8 cellular contexts compared by ENCODE assay signal in the genomic region with DNA sequence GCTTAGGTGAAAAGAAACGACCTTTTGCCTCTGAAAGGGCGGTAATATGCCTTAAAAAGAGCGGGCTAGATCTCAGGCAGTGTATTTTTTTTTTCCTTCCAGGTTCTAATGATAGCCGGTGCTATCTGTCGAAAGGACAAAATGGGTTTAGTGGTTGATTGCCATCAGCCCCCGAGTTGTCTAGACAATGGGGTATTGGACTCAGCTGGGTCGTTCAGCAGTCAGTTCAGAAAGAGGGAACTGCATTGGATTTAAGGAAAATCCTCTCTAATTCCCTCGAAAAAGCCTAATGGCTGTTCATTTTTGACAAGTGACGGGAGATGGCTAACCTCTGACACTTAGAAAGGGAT. TPM values are rescaled to one million over a fixed set of nuclear protein-coding genes. Genes with fewer than 3 reads are reported as not detected.
DNase-seq lines count a peak whose midpoint lies in the region; ATAC-seq and TF ChIP-seq lines count a peak whose summit lies in the region.

No MANE protein-coding gene starts in this region.

- POLR2A ChIA-PET in MCF 10A (lab: Yijun Ruan, JAX) = interaction anchor here (0.6 to 4.5 kb wide), 17 partner anchors 9 to 251 kb away, joined by 3 to 59 read pairs (median 8); partner anchors contain the start of genes ABCC5, ABCF3, AP2M1 and DVL3

- H3K4me1 Mint-ChIP-seq in stimulated activated naive CD8-positive, alpha-beta T cell treated with anti-CD3 and anti-CD28 coated beads, Interleukin-15, Interleukin-2, amounts not matched to agents 100 ng/mL and 50 ng/mL, for 24 hours (ENCODE audit: low read depth) = peaks cover 33% of the 10 kb centered on the region
- H3K4me1 Mint-ChIP-seq in MCF 10A (ENCODE audit: insufficient read depth, unreplicated experiment) = peaks cover 22% of the 10 kb centered on the region

- no peaks in the 10 kb centered on the region for H3K27me3 ChIP-seq in mononuclear cell (ENCODE audit: insufficient read depth, low read length)

- peaks cover 32% of the 10 kb centered on the region for H3K4me1 ChIP-seq in mononuclear cell (ENCODE audit: insufficient read depth, low read length)

- no peak for TF ChIP-seq CTCF in MCF 10A (IDR thresholded peaks at IDR 0.05; ENCODE audit: unreplicated experiment)

- BruUV-seq in MCF 10A (replicated peaks; lab: Mats Ljungman, UMichigan) = TSS peak; percentile 46

- no peaks in the 10 kb centered on the region for H3K27me3 Mint-ChIP-seq in stimulated activated naive CD8-positive, alpha-beta T cell treated with anti-CD3 and anti-CD28 coated beads, Interleukin-15, Interleukin-2, amounts not matched to agents 100 ng/mL and 50 ng/mL, for 24 hours
- H3K27me3 Mint-ChIP-seq in MCF 10A (ENCODE audit: insufficient read depth, unreplicated experiment) = no peaks in the 10 kb centered on the region

- no peaks in the 10 kb centered on the region for H3K9me3 ChIP-seq in mononuclear cell (ENCODE audit: low read depth, low read length)

- H3K4me3 Mint-ChIP-seq in stimulated activated naive CD8-positive, alpha-beta T cell treated with anti-CD3 and anti-CD28 coated beads, Interleukin-15, Interleukin-2, amounts not matched to agents 100 ng/mL and 50 ng/mL, for 24 hours = peak overlapping the region; percentile 97
- H3K4me3 Mint-ChIP-seq in MCF 10A (ENCODE audit: unreplicated experiment) = peak overlapping the region; percentile 99

- DNase-seq in stimulated activated naive CD8-positive, alpha-beta T cell treated with anti-CD3 and anti-CD28 coated beads, Interleukin-15, Interleukin-2, amounts not matched to agents 100 U/mL and 50 U/mL, for 24 hours = no peak
- DNase-seq in MCF 10A (ENCODE audit: unreplicated experiment) (no peak), SK-N-DZ (ENCODE audit: low spot score) (no peak), cerebellar nuclear complex (lab: John Stamatoyannopoulos, UW) (no peak), ecto neural progenitor cell (ENCODE audit: low spot score) (no peak)

- no peaks in the 10 kb centered on the region for H3K9me3 Mint-ChIP-seq in stimulated activated naive CD8-positive, alpha-beta T cell treated with anti-CD3 and anti-CD28 coated beads, Interleukin-15, Interleukin-2, amounts not matched to agents 100 ng/mL and 50 ng/mL, for 24 hours
- H3K9me3 Mint-ChIP-seq in MCF 10A (ENCODE audit: unreplicated experiment) = no peaks in the 10 kb centered on the region

- peak overlapping the region; percentile 95 for H3K27ac Mint-ChIP-seq in stimulated activated naive CD8-positive, alpha-beta T cell treated with anti-CD3 and anti-CD28 coated beads, Interleukin-15, Interleukin-2, amounts not matched to agents 100 ng/mL and 50 ng/mL, for 24 hours
- H3K27ac Mint-ChIP-seq in MCF 10A (ENCODE audit: low read depth, unreplicated experiment) = peak overlapping the region; percentile 83

- H3K4me3 ChIP-seq in mononuclear cell (ENCODE audit: low read length) = peak overlapping the region; percentile 92

- CTCF ChIA-PET in MCF 10A (lab: Yijun Ruan, JAX) = interaction anchor here (0.6 to 1.7 kb wide), 5 partner anchors 8 to 655 kb away, joined by 3 to 6 read pairs (median 4); partner anchors contain the start of gene ABCC5

- no peak for ATAC-seq in stimulated activated naive CD8-positive, alpha-beta T cell treated with anti-CD3 and anti-CD28 coated beads, Interleukin-15, Interleukin-2, amounts not matched to agents 100 U/mL and 50 U/mL, for 24 hours
- ATAC-seq in HG03378 (IDR thresholded peaks at IDR 0.05; ENCODE audit: unreplicated experiment) = no peak

- peaks cover 30% of the 10 kb centered on the region for H3K36me3 Mint-ChIP-seq in stimulated activated naive CD8-positive, alpha-beta T cell treated with anti-CD3 and anti-CD28 coated beads, Interleukin-15, Interleukin-2, amounts not matched to agents 100 ng/mL and 50 ng/mL, for 24 hours (ENCODE audit: low read depth)
- peaks cover 18% of the 10 kb centered on the region for H3K36me3 Mint-ChIP-seq in MCF 10A (ENCODE audit: insufficient read depth, unreplicated experiment)

- intact Hi-C loops in MCF 10A (cut with micrococcal nuclease) = loop anchor here (2.0 to 10.0 kb wide), 3 partner anchors 51 to 241 kb away; partner anchors contain the start of genes ABCF3 and HTR3D

RNA-seq across cellular contexts. Expression of gene EIF2B5, which starts 0.7 kb away (rescaled TPM):
- total RNA-seq in MCF 10A (2022) = 33.8 and 36.1 TPM in 2 replicates
- total RNA-seq in mononuclear cell = 41.0 TPM
- polyA plus RNA-seq in SK-N-DZ (2014; cell fraction: cytosol; rRNA removed) = 87.0 and 101 TPM in 2 replicates
- polyA plus RNA-seq in SK-N-DZ (2014; cell fraction: nucleus; rRNA removed) = 194 and 198 TPM in 2 replicates

RNA-seq across cellular contexts. Expression of gene DVL3, which starts 19.3 kb away (rescaled TPM):
- total RNA-seq in MCF 10A (2022) (73.4 and 74.5 TPM in 2 replicates), mononuclear cell (18.3 TPM)
- polyA plus RNA-seq in SK-N-DZ (2014; cell fraction: cytosol; rRNA removed) = 43.0 and 48.7 TPM in 2 replicates
- polyA plus RNA-seq in SK-N-DZ (2014; cell fraction: nucleus; rRNA removed) = 134 and 160 TPM in 2 replicates

RNA-seq across cellular contexts. Expression of gene AP2M1, which starts 38.8 kb away (rescaled TPM):
- total RNA-seq in MCF 10A (2022) (280 and 301 TPM in 2 replicates), mononuclear cell (167 TPM)
- polyA plus RNA-seq in SK-N-DZ (2014; cell fraction: cytosol; rRNA removed) = 334 and 339 TPM in 2 replicates
- 274 and 313 TPM in 2 replicates for polyA plus RNA-seq in SK-N-DZ (2014; cell fraction: nucleus; rRNA removed)

RNA-seq across cellular contexts. Expression of gene HTR3E, which starts 39.0 kb away (rescaled TPM):
- total RNA-seq in MCF 10A (2022) (not detected in 2 replicates), mononuclear cell (not detected)
- polyA plus RNA-seq in SK-N-DZ (2014; cell fraction: cytosol; rRNA removed) = not detected in 2 replicates
- not detected in 2 replicates for polyA plus RNA-seq in SK-N-DZ (2014; cell fraction: nucleus; rRNA removed)

RNA-seq across cellular contexts. Expression of gene ABCF3, which starts 50.1 kb away (rescaled TPM):
- total RNA-seq in MCF 10A (2022) (62.7 and 73.9 TPM in 2 replicates), mononuclear cell (39.7 TPM)
- polyA plus RNA-seq in SK-N-DZ (2014; cell fraction: cytosol; rRNA removed) = 18.0 and 31.9 TPM in 2 replicates
- 93.1 and 143 TPM in 2 replicates for polyA plus RNA-seq in SK-N-DZ (2014; cell fraction: nucleus; rRNA removed)
